8 cellular contexts compared by ENCODE assay signal in the genomic region with DNA sequence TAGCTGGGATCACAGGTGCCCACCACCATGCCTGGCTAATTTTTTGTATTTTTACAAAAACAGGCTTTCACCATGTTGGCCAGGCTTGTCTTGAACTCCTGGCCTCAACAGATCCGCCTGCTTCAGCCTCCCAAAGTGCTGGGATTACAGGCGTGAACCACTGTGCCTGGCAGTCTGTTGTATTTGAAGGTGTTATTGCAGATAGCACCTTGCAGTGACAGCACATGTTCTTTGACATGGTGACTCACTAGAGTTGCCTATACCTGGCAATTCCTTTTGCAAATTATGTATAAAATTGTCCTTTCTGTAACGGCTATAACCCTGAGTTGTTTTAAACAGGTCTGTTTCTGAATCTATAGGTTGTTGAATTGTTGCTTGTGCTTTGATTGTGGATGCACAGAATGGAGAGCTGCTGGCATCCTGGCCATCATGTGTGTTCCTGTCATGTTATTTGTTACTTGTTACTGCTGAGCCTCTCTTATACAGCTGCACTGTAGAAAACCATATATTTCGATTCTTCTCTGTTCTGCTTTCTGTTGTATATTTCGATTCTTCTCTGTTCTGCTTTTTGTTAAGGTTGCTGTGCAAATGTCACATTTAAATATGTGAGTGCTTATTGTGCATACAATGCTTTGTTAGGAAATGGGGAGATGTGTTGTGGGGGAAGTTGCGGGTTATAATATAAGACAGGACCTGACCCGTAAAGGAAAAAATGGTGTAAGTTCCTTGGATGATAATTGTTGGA. TPM values are rescaled to one million over a fixed set of nuclear protein-coding genes. Genes with fewer than 3 reads are reported as not detected.
A peak's percentile ranks its signal among the peaks of the same experiment; 100 is the strongest.
DNase-seq lines count a peak whose midpoint lies in the region; ATAC-seq and TF ChIP-seq lines count a peak whose summit lies in the region.

No MANE protein-coding gene starts in this region.

- TF ChIP-seq CTCF in Calu3 (IDR thresholded peaks at IDR 0.05; ENCODE audit: unreplicated experiment) (no peak), GM20000 (IDR thresholded peaks at IDR 0.05; ENCODE audit: extremely low read depth, missing control alignments) (no peak), coronary artery (IDR thresholded peaks at IDR 0.05) (no peak)

- peak overlapping the region; percentile 46 for H3K4me3 Mint-ChIP-seq in Calu3 (ENCODE audit: low read depth, unreplicated experiment)

- intact Hi-C loops in Calu3 (cut with micrococcal nuclease; ENCODE audit: unreplicated experiment) (no loop called here), aorta (cut with DNase I) (no loop called here)

- H3K4me3 ChIP-seq in coronary artery (peak overlapping the region; percentile 3), aorta (ENCODE audit: low read length in 2 of 2) (no peak overlapping the region)

- peaks cover 65% of the 10 kb centered on the region for H3K36me3 Mint-ChIP-seq in Calu3 (ENCODE audit: insufficient read depth, unreplicated experiment)

- no peak for DNase-seq in Calu3
- DNase-seq in GM20000 (ENCODE audit: low spot score) = peak; percentile 15
- DNase-seq in coronary artery (ENCODE audit: low spot score) = no peak
- no peak for DNase-seq in activated CD4-positive, CD25-positive, alpha-beta regulatory T cell (lab: John Stamatoyannopoulos, UW)
- no peak for DNase-seq in aorta
- no peak for DNase-seq in NCI-H748 (lab: John Stamatoyannopoulos, UW; ENCODE audit: unreplicated experiment)

- H3K4me1 Mint-ChIP-seq in Calu3 (ENCODE audit: low read depth, unreplicated experiment) = peaks cover 41% of the 10 kb centered on the region

- no peaks in the 10 kb centered on the region for H3K9me3 ChIP-seq in aorta (ENCODE audit: control insufficient read depth, low read length)

- WGBS in aorta, 2 donors = 64 to 65% methylated on average over 7 of the region's 7 CpGs

- ATAC-seq in HG03575 (IDR thresholded peaks at IDR 0.05; ENCODE audit: extremely low read depth, insufficient number of reproducible peaks, low FRiP score, unreplicated experiment) = peak; percentile 54
- no peak for ATAC-seq in esophagus mucosa
- ATAC-seq in aorta (ENCODE audit: low FRiP score) = no peak

- CTCF ChIA-PET in Calu3 (lab: Charles Lee) = no interaction called here

- H3K27me3 Mint-ChIP-seq in Calu3 (ENCODE audit: unreplicated experiment) = no peaks in the 10 kb centered on the region

- H3K36me3 ChIP-seq in aorta (ENCODE audit: control insufficient read depth in 1 of 2, insufficient read depth in 2 of 2, low read length in 1 of 2) = no peaks in the 10 kb centered on the region

- H3K9me3 Mint-ChIP-seq in Calu3 (ENCODE audit: low read depth, unreplicated experiment) = no peaks in the 10 kb centered on the region

- H3K27ac ChIP-seq in coronary artery = peak overlapping the region in 1 of 2 donors; percentile 5
- H3K27ac ChIP-seq in aorta (ENCODE audit: low read depth in 1 of 2, low read length in 2 of 2) = no peak overlapping the region

- peaks cover 0 to 3% of the 10 kb centered on the region in 2 donors for H3K4me1 ChIP-seq in aorta (ENCODE audit: control insufficient read depth in 1 of 2, insufficient read depth in 2 of 2, low read length in 2 of 2)

- no TSS peak for BruUV-seq in Calu3 (replicated peaks; lab: Mats Ljungman, UMichigan)

- H3K27ac Mint-ChIP-seq in Calu3 (ENCODE audit: unreplicated experiment) = peak overlapping the region; percentile 89

- H3K27me3 ChIP-seq in aorta (ENCODE audit: control insufficient read depth in 1 of 2, insufficient read depth in 2 of 2, low read length in 1 of 2) = no peaks in the 10 kb centered on the region

RNA-seq across cellular contexts. Expression of a gene that starts 8.1 kb away (rescaled TPM):
- total RNA-seq in Calu3 (2022) (162 and 191 TPM in 2 replicates), esophagus mucosa (61.7 TPM), aorta (100 to 1,000 TPM; 188 to 272 TPM)
- 100 to 1,000 TPM in 1 of 2 donors, 10 to 100 TPM in 1; 10.1 to 107 TPM for polyA plus RNA-seq in aorta

RNA-seq across cellular contexts. Expression of a gene that starts 37.3 kb away (rescaled TPM):
- total RNA-seq in Calu3 (2022) (8.1 and 10.2 TPM in 2 replicates), esophagus mucosa (0.68 TPM), aorta (1 to 10 TPM; 1.9 to 4.8 TPM)
- polyA plus RNA-seq in aorta = 1 to 10 TPM in 1 of 2 donors, under 1 TPM in 1; 0.38 to 5.4 TPM
